Comparison of ENCODE assay signal across 20 cellular contexts in the genomic region with DNA sequence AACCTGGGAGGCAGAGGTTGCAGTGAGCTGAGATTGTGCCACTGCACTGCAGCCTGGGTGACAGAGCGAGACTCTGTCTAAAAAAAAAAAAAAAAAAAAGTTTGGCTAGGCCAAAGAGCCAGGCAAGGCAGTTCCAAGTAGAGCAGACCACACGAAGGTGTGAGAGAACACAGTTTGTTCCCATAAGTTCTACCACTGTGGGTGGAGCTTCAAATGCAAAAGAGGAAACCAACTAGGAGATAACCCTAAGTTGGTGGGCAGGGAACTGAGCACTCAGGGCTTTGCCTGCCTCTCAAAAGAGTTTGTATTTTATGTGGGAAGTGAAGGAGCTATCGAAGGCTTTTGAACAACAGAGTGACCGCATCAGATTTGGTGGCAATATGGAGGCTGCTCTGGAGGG. TPM values are rescaled to one million over a fixed set of nuclear protein-coding genes. Genes with fewer than 3 reads are reported as not detected.
A peak's percentile ranks its signal among the peaks of the same experiment; 100 is the strongest.
DNase-seq lines count a peak whose midpoint lies in the region; ATAC-seq, FAIRE-seq and TF ChIP-seq lines count a peak whose summit lies in the region.
"Had no signal": no experiment of that assay in that cellular context is flagged by ENCODE, and none has a peak within 500 bp of the region (broad histone marks: within the 10 kb centered on the region; RNA-seq: fewer than 3 reads in every experiment).

No MANE protein-coding gene starts in this region.

- no peak for FAIRE-seq in pancreas (lab: Jason Lieb, UNC)
- FAIRE-seq: A549, GM12892, GM19239 had no signal

- no peak for TF ChIP-seq EP300 in ovary (IDR thresholded peaks at IDR 0.05)

- H3K4me3 ChIP-seq in pancreas (no peak overlapping the region), ovary (no peak overlapping the region)
- H3K4me3 ChIP-seq: A549 had no signal

- H3K27me3 ChIP-seq in pancreas (no peaks in the 10 kb centered on the region), ovary (no peaks in the 10 kb centered on the region)

- H3K4me1 Mint-ChIP-seq in natural killer cell treated with Interleukin-12 subunit alpha and Interleukin-12 subunit beta and Interleukin-15 and Interleukin-18, amount 100 ng/mL, for 72 hours (ENCODE audit: low read depth in 2 of 2): peaks cover 15 to 26% of the 10 kb centered on the region in 2 donors
- peaks cover 18 to 22% of the 10 kb centered on the region in 2 donors for H3K4me1 Mint-ChIP-seq in natural killer cell
- peaks cover 45% of the 10 kb centered on the region for H3K4me1 Mint-ChIP-seq in activated CD8-positive, alpha-beta T cell treated with anti-CD3 and anti-CD28 coated beads, Interleukin-2, amount 10 ng/mL, durations not matched to agents 7 days and 5 days (ENCODE audit: low read depth)

- CTCF ChIA-PET in activated CD8-positive, alpha-beta T cell treated with anti-CD3 and anti-CD28 coated beads, Interleukin-2, amount 10 ng/mL, durations not matched to agents 7 days and 5 days (lab: Charles Lee): interaction anchor here (1.7 kb wide), 1 partner anchor 514 kb away, joined by 8 read pairs; no protein-coding TSS in a partner anchor

- intact Hi-C loops in natural killer cell (cut with micrococcal nuclease): no loop called here
- intact Hi-C loops in pancreas (cut with DNase I): no loop called here
- intact Hi-C loops in ovary (cut with DNase I): no loop called here

- DNase-seq in natural killer cell treated with Interleukin-12 subunit alpha and Interleukin-12 subunit beta and Interleukin-15 and Interleukin-18, amount 100 ng/mL, for 72 hours (ENCODE audit: low spot score): no peak
- DNase-seq in natural killer cell: no peak
- peak; percentile 32 for DNase-seq in NOMO-1 treated with dmso at 0.1 percent for 144 hours (lab: John Stamatoyannopoulos, UW; ENCODE audit: unreplicated experiment)
- DNase-seq in activated CD8-positive, alpha-beta T cell treated with anti-CD3 and anti-CD28 coated beads, Interleukin-2, amount 10 ng/mL, durations not matched to agents 7 days and 5 days: peak; percentile 30
- no peak for DNase-seq in pancreas
- no peak for DNase-seq in ovary
- DNase-seq: Caco-2, KG1, NCI-H187 treated with DMSO at 0.1 percent for 48 hours, NCI-H2171 treated with DMSO at 0.1 percent for 48 hours, NCI-H524 had no signal

- no peaks in the 10 kb centered on the region for H3K36me3 Mint-ChIP-seq in natural killer cell treated with Interleukin-12 subunit alpha and Interleukin-12 subunit beta and Interleukin-15 and Interleukin-18, amount 100 ng/mL, for 72 hours
- H3K36me3 Mint-ChIP-seq in natural killer cell: no peaks in the 10 kb centered on the region
- H3K36me3 Mint-ChIP-seq in activated CD8-positive, alpha-beta T cell treated with anti-CD3 and anti-CD28 coated beads, Interleukin-2, amount 10 ng/mL, durations not matched to agents 7 days and 5 days (ENCODE audit: low read depth): peaks cover 5% of the 10 kb centered on the region

- H3K9me3 ChIP-seq in pancreas (no peaks in the 10 kb centered on the region), ovary (no peaks in the 10 kb centered on the region)
- H3K9me3 ChIP-seq: A549, Caco-2 had no signal

- H3K4me1 ChIP-seq in pancreas (peaks cover 0 to 6% (median 0%) of the 10 kb centered on the region in 3 donors), ovary (ENCODE audit: insufficient read depth) (no peaks in the 10 kb centered on the region)
- H3K4me1 ChIP-seq: A549, Caco-2 had no signal

- H3K36me3 ChIP-seq in pancreas (no peaks in the 10 kb centered on the region), ovary (no peaks in the 10 kb centered on the region)

- POLR2A ChIA-PET in activated CD8-positive, alpha-beta T cell treated with anti-CD3 and anti-CD28 coated beads, Interleukin-2, amount 10 ng/mL, durations not matched to agents 7 days and 5 days (lab: Charles Lee): interaction anchor here (1.1 kb wide), 1 partner anchor 17 kb away, joined by 3 read pairs; no protein-coding TSS in a partner anchor

- no peak for TF ChIP-seq CTCF in natural killer cell (IDR thresholded peaks at IDR 0.05)
- TF ChIP-seq CTCF in pancreas (IDR thresholded peaks at IDR 0.05): no peak
- no peak for TF ChIP-seq CTCF in ovary (IDR thresholded peaks at IDR 0.05)

- H3K4me3 Mint-ChIP-seq in natural killer cell treated with Interleukin-12 subunit alpha and Interleukin-12 subunit beta and Interleukin-15 and Interleukin-18, amount 100 ng/mL, for 72 hours: no peak overlapping the region
- no peak overlapping the region for H3K4me3 Mint-ChIP-seq in natural killer cell
- no peak overlapping the region for H3K4me3 Mint-ChIP-seq in activated CD8-positive, alpha-beta T cell treated with anti-CD3 and anti-CD28 coated beads, Interleukin-2, amount 10 ng/mL, durations not matched to agents 7 days and 5 days
- H3K4me3 Mint-ChIP-seq: CD14-positive monocyte had no signal

- peaks cover 3 to 10% of the 10 kb centered on the region in 2 donors for H3K27me3 Mint-ChIP-seq in natural killer cell treated with Interleukin-12 subunit alpha and Interleukin-12 subunit beta and Interleukin-15 and Interleukin-18, amount 100 ng/mL, for 72 hours
- peaks cover 9 to 26% of the 10 kb centered on the region in 2 donors for H3K27me3 Mint-ChIP-seq in natural killer cell (ENCODE audit: low read depth in 2 of 2)
- peaks cover 19% of the 10 kb centered on the region for H3K27me3 Mint-ChIP-seq in activated CD8-positive, alpha-beta T cell treated with anti-CD3 and anti-CD28 coated beads, Interleukin-2, amount 10 ng/mL, durations not matched to agents 7 days and 5 days (ENCODE audit: low read depth)

- 77 to 85% methylated on average over 3 to 4 of the region's 4 CpGs for WGBS in pancreas, 2 donors
- WGBS in ovary, 3 donors: 87 to 89% (median 87%) methylated on average over 4 of the region's 4 CpGs

- no peak overlapping the region for H3K27ac Mint-ChIP-seq in natural killer cell treated with Interleukin-12 subunit alpha and Interleukin-12 subunit beta and Interleukin-15 and Interleukin-18, amount 100 ng/mL, for 72 hours
- no peak overlapping the region for H3K27ac Mint-ChIP-seq in natural killer cell
- H3K27ac Mint-ChIP-seq in activated CD8-positive, alpha-beta T cell treated with anti-CD3 and anti-CD28 coated beads, Interleukin-2, amount 10 ng/mL, durations not matched to agents 7 days and 5 days: no peak overlapping the region

- TF ChIP-seq POLR2A in ovary (IDR thresholded peaks at IDR 0.05): no peak

- peak; percentile 44 to 62 for ATAC-seq in natural killer cell treated with Interleukin-12 subunit alpha and Interleukin-12 subunit beta and Interleukin-15 and Interleukin-18, amount 100 ng/mL, for 72 hours
- ATAC-seq in natural killer cell (no peak), pancreas (no peak), GM21825 (IDR thresholded peaks at IDR 0.05; ENCODE audit: unreplicated experiment) (no peak)
- peak; percentile 41 for ATAC-seq in activated CD8-positive, alpha-beta T cell treated with anti-CD3 and anti-CD28 coated beads, Interleukin-2, amount 10 ng/mL, durations not matched to agents 7 days and 5 days
- ATAC-seq: A549, Right ventricle myocardium inferior, SK-N-SH treated with all-trans-retinoic acid at 6 μM for 48 hours had no signal

- no peaks in the 10 kb centered on the region for H3K9me3 Mint-ChIP-seq in natural killer cell treated with Interleukin-12 subunit alpha and Interleukin-12 subunit beta and Interleukin-15 and Interleukin-18, amount 100 ng/mL, for 72 hours
- no peaks in the 10 kb centered on the region for H3K9me3 Mint-ChIP-seq in natural killer cell
- H3K9me3 Mint-ChIP-seq in activated CD8-positive, alpha-beta T cell treated with anti-CD3 and anti-CD28 coated beads, Interleukin-2, amount 10 ng/mL, durations not matched to agents 7 days and 5 days (ENCODE audit: insufficient read depth): no peaks in the 10 kb centered on the region

- H3K27ac ChIP-seq in pancreas: no peak overlapping the region
- H3K27ac ChIP-seq in ovary: no peak overlapping the region
- H3K27ac ChIP-seq: A549, HL-60 had no signal

RNA-seq across cellular contexts. Expression of gene SOCS2, which starts 15.1 kb away (rescaled TPM):
- total RNA-seq in natural killer cell treated with Interleukin-12 subunit alpha and Interleukin-12 subunit beta and Interleukin-15 and Interleukin-18, amount 100 ng/mL, for 72 hours: 10 to 100 TPM; 14.1 to 19.2 TPM
- 100 to 1,000 TPM in 1 of 3 donors, 10 to 100 TPM in 2; 13.9 to 110 (median 26.7) TPM for total RNA-seq in natural killer cell
- 10 to 100 TPM; 33.7 to 39.0 TPM for total RNA-seq in activated CD8-positive, alpha-beta T cell treated with anti-CD3 and anti-CD28 coated beads, Interleukin-2, amount 10 ng/mL, durations not matched to agents 7 days and 5 days
- total RNA-seq in pancreas: 1 to 10 TPM; 3.2 to 6.1 (median 5.4) TPM
- 10 to 100 TPM in 1 of 2 donors, 1 to 10 TPM in 1; 9.0 to 14.8 TPM for polyA plus RNA-seq in pancreas
- 10 to 100 TPM; 10.0 to 67.9 (median 20.4) TPM for total RNA-seq in ovary
- polyA plus RNA-seq in ovary: 10 to 100 TPM; 21.5 to 41.5 TPM
- total RNA-seq: G401 had no signal

Comparison
In these comparisons a context has a peak if more than half of its experiments do, and no peak if none do; other contexts are left out.
1. ATAC-seq: peak in natural killer cell treated with Interleukin-12 subunit alpha and Interleukin-12 subunit beta and Interleukin-15 and Interleukin-18, amount 100 ng/mL, for 72 hours (2 of 2) and activated CD8-positive, alpha-beta T cell treated with anti-CD3 and anti-CD28 coated beads, Interleukin-2, amount 10 ng/mL, durations not matched to agents 7 days and 5 days (single experiment); none in natural killer cell (0 of 3), pancreas (0 of 4) and GM21825 (single experiment).
2. DNase-seq: peak in NOMO-1 treated with dmso at 0.1 percent for 144 hours (single experiment) and activated CD8-positive, alpha-beta T cell treated with anti-CD3 and anti-CD28 coated beads, Interleukin-2, amount 10 ng/mL, durations not matched to agents 7 days and 5 days (single experiment); none in natural killer cell treated with Interleukin-12 subunit alpha and Interleukin-12 subunit beta and Interleukin-15 and Interleukin-18, amount 100 ng/mL, for 72 hours (single experiment), natural killer cell (single experiment), pancreas (0 of 6) and ovary (0 of 5).